In genomic region chr6:56046576-56046975, GRCh38 we compare ENCODE assay signal across 11 cellular contexts.
A peak's percentile ranks its signal among the peaks of the same experiment; 100 is the strongest.
DNase-seq lines count a peak whose midpoint lies in the region; ATAC-seq and TF ChIP-seq lines count a peak whose summit lies in the region.
"Had no signal": no experiment of that assay in that cellular context is flagged by ENCODE, and none has a peak within 500 bp of the region (broad histone marks: within the 10 kb centered on the region; RNA-seq: fewer than 3 reads in every experiment).

No MANE protein-coding gene starts in this region.

- H3K27ac ChIP-seq in tibial artery = peak overlapping the region in 1 of 2 donors; percentile 44
- H3K27ac ChIP-seq in effector memory CD4-positive, alpha-beta T cell (ENCODE audit: insufficient read depth, low read length, poor library complexity, severe bottlenecking) = no peak overlapping the region

- ATAC-seq in HG02885 (IDR thresholded peaks at IDR 0.05; ENCODE audit: poor library complexity, unreplicated experiment) = peak; percentile 38
- ATAC-seq: K562, Panc1 had no signal

- H3K4me1 ChIP-seq in tibial artery = no peaks in the 10 kb centered on the region
- H3K4me1 ChIP-seq in effector memory CD4-positive, alpha-beta T cell (ENCODE audit: control insufficient read depth, insufficient read depth, low read length, poor library complexity, severe bottlenecking) = no peaks in the 10 kb centered on the region

- TF ChIP-seq CTCF in tibial artery (IDR thresholded peaks at IDR 0.05) = no peak

- DNase-seq in SW480 (ENCODE audit: low spot score) (peak; percentile 70), glomerular endothelial cell (ENCODE audit: extremely low read depth, low read depth, low spot score) (peak; percentile 80), tibial artery (peak; percentile 74 to 79), NCI-H510A (lab: John Stamatoyannopoulos, UW) (no peak)
- DNase-seq in effector memory CD4-positive, alpha-beta T cell = no peak
- DNase-seq in stimulated activated CD4-positive, alpha-beta T cell treated with anti-CD3 and anti-CD28 coated beads, Interleukin-4, amount 100 ng/mL, for 1 hour = no peak
- DNase-seq: activated CD8-positive, alpha-beta memory T cell treated with anti-CD3 and anti-CD28 coated beads, Interleukin-2, amount 50 U/mL, for 48 hours; H9 had no signal

- no peaks in the 10 kb centered on the region for H3K27me3 ChIP-seq in tibial artery
- no peaks in the 10 kb centered on the region for H3K27me3 ChIP-seq in effector memory CD4-positive, alpha-beta T cell (replicated peaks; ENCODE audit: control insufficient read depth, insufficient read depth, low read length, poor library complexity, severe bottlenecking)

- intact Hi-C loops in tibial artery (cut with DNase I; ENCODE audit: low total_unique reads) = no loop called here

- H3K36me3 ChIP-seq in tibial artery = no peaks in the 10 kb centered on the region
- H3K36me3 ChIP-seq in effector memory CD4-positive, alpha-beta T cell (ENCODE audit: control insufficient read depth, insufficient read depth, low read length) = no peaks in the 10 kb centered on the region

- no peak overlapping the region for H3K4me3 ChIP-seq in tibial artery
- H3K4me3 ChIP-seq in effector memory CD4-positive, alpha-beta T cell (ENCODE audit: insufficient read depth, low read depth, low read length, poor library complexity, severe bottlenecking) = no peak overlapping the region
- H3K4me3 ChIP-seq: K562 had no signal

- H3K9me3 ChIP-seq in tibial artery = no peaks in the 10 kb centered on the region
- H3K9me3 ChIP-seq in effector memory CD4-positive, alpha-beta T cell (ENCODE audit: control insufficient read depth, low read length) = no peaks in the 10 kb centered on the region

Comparison
In these comparisons a context has a peak if more than half of its experiments do, and no peak if none do; other contexts are left out.
1. DNase-seq: peak in SW480 (single experiment), glomerular endothelial cell (single experiment) and tibial artery (2 of 2); none in effector memory CD4-positive, alpha-beta T cell (0 of 3), stimulated activated CD4-positive, alpha-beta T cell treated with anti-CD3 and anti-CD28 coated beads, Interleukin-4, amount 100 ng/mL, for 1 hour (single experiment) and NCI-H510A (single experiment).